11 cellular contexts compared by ENCODE assay signal in genomic region chr1:153649867-153650235, GRCh38. TPM values are rescaled to one million over a fixed set of nuclear protein-coding genes. Genes with fewer than 3 reads are reported as not detected.
DNase-seq lines count a peak whose midpoint lies in the region; ATAC-seq and TF ChIP-seq lines count a peak whose summit lies in the region.
"Had no signal": no experiment of that assay in that cellular context is flagged by ENCODE, and none has a peak within 500 bp of the region (broad histone marks: within the 10 kb centered on the region; RNA-seq: fewer than 3 reads in every experiment).

No MANE protein-coding gene starts in this region.

- peaks cover 17% of the 10 kb centered on the region for H3K36me3 Mint-ChIP-seq in osteocyte (ENCODE audit: unreplicated experiment)

- peak overlapping the region; percentile 52 for H3K27ac Mint-ChIP-seq in osteocyte (ENCODE audit: unreplicated experiment)

- ATAC-seq in HG03565 (IDR thresholded peaks at IDR 0.05; ENCODE audit: unreplicated experiment) = no peak
- ATAC-seq in GM19467 (IDR thresholded peaks at IDR 0.05; ENCODE audit: unreplicated experiment) = no peak
- no peak for ATAC-seq in GM21786 (IDR thresholded peaks at IDR 0.05; ENCODE audit: unreplicated experiment)

- no peaks in the 10 kb centered on the region for H3K27me3 ChIP-seq in dorsolateral prefrontal cortex

- peak overlapping the region in 16 of 59 donors; percentile 1 to 37 (median 12) for H3K4me3 ChIP-seq in dorsolateral prefrontal cortex

- no peaks in the 10 kb centered on the region for H3K27me3 Mint-ChIP-seq in osteocyte (ENCODE audit: unreplicated experiment)

- no peaks in the 10 kb centered on the region for H3K9me3 Mint-ChIP-seq in osteocyte (ENCODE audit: unreplicated experiment)

- peaks cover 6% of the 10 kb centered on the region for H3K4me1 Mint-ChIP-seq in osteocyte (ENCODE audit: unreplicated experiment)

- H3K27ac ChIP-seq in dorsolateral prefrontal cortex = peak overlapping the region; percentile 66 to 98 (median 91)

- TF ChIP-seq CTCF in dorsolateral prefrontal cortex (IDR thresholded peaks at IDR 0.05 in 54 of 56, conservative IDR thresholded peaks at IDR 0.05 in 2 of 56; ENCODE audit: low read depth in 1 of 56, partially characterized antibody in 56 of 56) (no peak), osteocyte (IDR thresholded peaks at IDR 0.05) (no peak)

- DNase-seq in Daoy (ENCODE audit: low read depth) (peak; percentile 44), NCI-H446 (lab: John Stamatoyannopoulos, UW) (peak; percentile 79 to 89), dorsolateral prefrontal cortex (peak; percentile 66 to 89 (median 83)), osteocyte (ENCODE audit: extremely low spot score, unreplicated experiment) (no peak)
- DNase-seq in stimulated activated naive CD4-positive, alpha-beta T cell (lab: John Stamatoyannopoulos, UW) = no peak
- DNase-seq: MM.1S, T-helper 9 cell had no signal

- intact Hi-C loops in dorsolateral prefrontal cortex (cut with DNase I) = no loop called here

- no peak overlapping the region for H3K4me3 Mint-ChIP-seq in osteocyte (ENCODE audit: unreplicated experiment)

RNA-seq across cellular contexts. Expression of gene SNAPIN, which starts 8.7 kb away (rescaled TPM):
- 45.0 and 58.5 TPM in 2 replicates for total RNA-seq in Daoy (2014; rRNA removed; shearing (Covaris generic))
- total RNA-seq in dorsolateral prefrontal cortex (10 to 100 TPM; 29.9 to 50.4 (median 39.0) TPM), osteocyte (39.7 and 46.3 TPM in 2 replicates)

RNA-seq across cellular contexts. Expression of gene CHTOP, which starts 16.0 kb away (rescaled TPM):
- total RNA-seq in Daoy (2014; rRNA removed; shearing (Covaris generic)) = 36.2 and 43.0 TPM in 2 replicates
- total RNA-seq in dorsolateral prefrontal cortex (100 to 1,000 TPM in 1 of 120 experiments, 10 to 100 TPM in 119; 62.0 to 109 (median 76.4) TPM), osteocyte (74.3 and 75.2 TPM in 2 replicates)

RNA-seq across cellular contexts. Expression of gene ILF2, which starts 20.9 kb away (rescaled TPM):
- 617 and 629 TPM in 2 replicates for total RNA-seq in Daoy (2014; rRNA removed; shearing (Covaris generic))
- total RNA-seq in dorsolateral prefrontal cortex = 10 to 100 TPM; 45.0 to 84.5 (median 66.7) TPM
- 151 and 157 TPM in 2 replicates for total RNA-seq in osteocyte

RNA-seq across cellular contexts. Expression of gene S100A1, which starts 21.6 kb away (rescaled TPM):
- 0.40 TPM in 1 of 2 replicates, not detected in the other for total RNA-seq in Daoy (2014; rRNA removed; shearing (Covaris generic))
- total RNA-seq in dorsolateral prefrontal cortex (100 to 1,000 TPM; 162 to 726 (median 281) TPM), osteocyte (1.1 TPM in 1 of 2 replicates, not detected in the other)
- total RNA-seq: bronchial epithelial cell had no signal

RNA-seq across cellular contexts. Expression of gene S100A13, which starts 22.5 kb away (rescaled TPM):
- 126 and 201 TPM in 2 replicates for total RNA-seq in Daoy (2014; rRNA removed; shearing (Covaris generic))
- total RNA-seq in dorsolateral prefrontal cortex = 100 to 1,000 TPM in 56 of 120 experiments, 10 to 100 TPM in 64; 52.0 to 204 (median 98.7) TPM
- 126 and 128 TPM in 2 replicates for total RNA-seq in osteocyte

Comparison
In these comparisons a context has a peak if more than half of its experiments do, and no peak if none do; other contexts are left out.
1. DNase-seq: peak in Daoy (single experiment), NCI-H446 (2 of 2) and dorsolateral prefrontal cortex (10 of 10); none in osteocyte (single experiment) and stimulated activated naive CD4-positive, alpha-beta T cell (0 of 6).